ENCODE assay signal across 11 cellular contexts in genomic region chr6:41571066-41571780, GRCh38. TPM values are rescaled to one million over a fixed set of nuclear protein-coding genes. Genes with fewer than 3 reads are reported as not detected.
DNase-seq lines count a peak whose midpoint lies in the region; ATAC-seq, FAIRE-seq and TF ChIP-seq lines count a peak whose summit lies in the region.
"Had no signal": no experiment of that assay in that cellular context is flagged by ENCODE, and none has a peak within 500 bp of the region (broad histone marks: within the 10 kb centered on the region; RNA-seq: fewer than 3 reads in every experiment).

No MANE protein-coding gene starts in this region.

- DNase-seq in ELF-1 (ENCODE audit: low read depth, low spot score) = peak; percentile 43
- no peak for DNase-seq in HEK293T (ENCODE audit: extremely low spot score)
- no peak for DNase-seq in H1 (ENCODE audit: low read depth in 1 of 2, low spot score in 2 of 2)
- no peak for DNase-seq in AG08396 (ENCODE audit: low spot score)
- DNase-seq in 8988T = no peak
- DNase-seq: activated CD4-positive, alpha-beta T cell treated with anti-CD3 and anti-CD28 coated beads, Interleukin-2, amount 10 ng/mL, durations not matched to agents 7 days and 5 days; NCI-H345; psoas muscle had no signal

- no peak overlapping the region; a peak in 1 of 7 replicates for H3K9ac ChIP-seq in H1 (replicated peaks in 1 of 4; ENCODE audit: extremely low read depth in 1 of 4, low read depth in 3 of 4, low read length in 3 of 4)
- H3K9ac ChIP-seq in skeletal muscle satellite cell (ENCODE audit: low read depth, low read length) = no peak overlapping the region

- TF ChIP-seq RAD21 in H1 (IDR thresholded peaks at IDR 0.05 in 1 of 2, conservative IDR thresholded peaks at IDR 0.05 in 1 of 2; ENCODE audit: low read depth in 2 of 2, low read length in 2 of 2) = no peak

- H2BK12ac ChIP-seq in H1 (ENCODE audit: low read depth, low read length) = peak overlapping the region; percentile 68; the same call in 1 of the 2 replicates

- no peak for TF ChIP-seq CTCF in H1 (IDR thresholded peaks at IDR 0.05; ENCODE audit: control extremely low read depth in 1 of 3, insufficient read depth in 1 of 3, low read depth in 1 of 3, low read length in 3 of 3)

- H3K27ac ChIP-seq in H1 (ENCODE audit: low read depth, low read length) = no peak overlapping the region
- H3K27ac ChIP-seq: psoas muscle, suprapubic skin had no signal

- POLR2A ChIA-PET in HEK293T (lab: Yijun Ruan, JAX) (no interaction called here), H1 (lab: Charles Lee; ENCODE audit: partially characterized antibody) (interaction anchor here (0.8 to 1.5 kb wide), 4 partner anchors 9 to 83 kb away, joined by 3 to 4 read pairs (median 3); no protein-coding TSS in a partner anchor)

- H2AFZ ChIP-seq in H1 (ENCODE audit: low read length) = no peak overlapping the region

- no peaks in the 10 kb centered on the region for H3K9me3 ChIP-seq in H1 (ENCODE audit: insufficient read depth in 2 of 2, low read depth in 1 of 2, low read length in 1 of 2)
- no peaks in the 10 kb centered on the region for H3K9me3 ChIP-seq in skeletal muscle satellite cell (replicated peaks; ENCODE audit: low read length)
- H3K9me3 ChIP-seq: psoas muscle, suprapubic skin had no signal

- no peak overlapping the region for H3K23ac ChIP-seq in H1 (ENCODE audit: insufficient read length)

- no peak for TF ChIP-seq EP300 in H1 (IDR thresholded peaks at IDR 0.05; ENCODE audit: borderline replicate concordance in 1 of 2, low read depth in 2 of 2, low read length in 2 of 2)

- no peaks in the 10 kb centered on the region for H3K27me3 ChIP-seq in H1 (replicated peaks in 1 of 4; ENCODE audit: control insufficient read depth in 3 of 4, extremely low read depth in 1 of 4, insufficient read depth in 3 of 4, low read length in 3 of 4)
- H3K27me3 ChIP-seq in skeletal muscle satellite cell (ENCODE audit: control insufficient read depth, insufficient read depth, low read length) = no peaks in the 10 kb centered on the region
- H3K27me3 ChIP-seq: suprapubic skin had no signal

- H3K79me2 ChIP-seq in H1 (ENCODE audit: control insufficient read depth in 1 of 2, insufficient read depth in 2 of 2, low read length in 2 of 2) = no peaks in the 10 kb centered on the region; a peak in 1 of 4 replicates

- whole genome bisulfite sequencing in H1 (ENCODE audit: extremely low coverage in 1 of 2, insufficient coverage in 1 of 2, insufficient read length in 1 of 2, insufficient replicate concordance in 2 of 2, low coverage in 1 of 2, low lambda C conversion rate in 2 of 2, missing lambda C conversion rate in 1 of 2), 2 experiments = 83% methylated on average over 15 of the region's 15 CpGs; no CpG with 5 or more reads in 1 of the 2 experiments

- peak overlapping the region; percentile 8; the same call in 1 of the 2 replicates for H2BK20ac ChIP-seq in H1 (ENCODE audit: low read length)

- H4K5ac ChIP-seq in H1 (ENCODE audit: insufficient read length, low read depth, low read length) = no peak overlapping the region

- H3K18ac ChIP-seq in H1 (ENCODE audit: extremely low read depth, low read length) = peak overlapping the region; percentile 64

- H3K4me1 ChIP-seq in H1 (replicated peaks in 1 of 4; ENCODE audit: control insufficient read depth in 3 of 4, insufficient read depth in 4 of 4, low read length in 3 of 4) (peaks cover 22 to 44% (median 32%) of the 10 kb centered on the region in 4 experiments), skeletal muscle satellite cell (ENCODE audit: control insufficient read depth, insufficient read depth, low read length) (peaks cover 19% of the 10 kb centered on the region)

- H3K56ac ChIP-seq in H1 (replicated peaks; ENCODE audit: insufficient read length, low read depth, low read length) = no peak overlapping the region

- H2BK5ac ChIP-seq in H1 (ENCODE audit: low read depth, low read length) = peak overlapping the region; percentile 5; the same call in 1 of the 2 replicates

- H3K36me3 ChIP-seq in H1 (ENCODE audit: control insufficient read depth in 2 of 4, insufficient read depth in 4 of 4, low read length in 3 of 4) (peaks cover 0 to 1% (median 0%) of the 10 kb centered on the region in 4 experiments; a peak in 2 of 8 replicates), skeletal muscle satellite cell (ENCODE audit: insufficient read depth, low read length) (peaks cover 10% of the 10 kb centered on the region)

- H4K8ac ChIP-seq in H1 (ENCODE audit: extremely low read depth, insufficient read depth, low read length) = no peak overlapping the region

- peak overlapping the region; percentile 11 for H3K4ac ChIP-seq in H1 (replicated peaks; ENCODE audit: insufficient read length, low read depth, low read length)

- peak overlapping the region; percentile 3 for H2BK120ac ChIP-seq in H1 (replicated peaks; ENCODE audit: low read depth, low read length)

- TF ChIP-seq POLR2A in H1 (IDR thresholded peaks at IDR 0.05; ENCODE audit: control extremely low read depth in 1 of 2, low read depth in 2 of 2, low read length in 2 of 2) = no peak

- no peak overlapping the region; the same call in 1 of the 2 replicates for H2AK5ac ChIP-seq in H1 (ENCODE audit: low read depth, low read length)

- peak overlapping the region; percentile 25 for H4K91ac ChIP-seq in H1 (replicated peaks; ENCODE audit: insufficient read length, low read length)

- no peak overlapping the region for H3K4me3 ChIP-seq in H1 (ENCODE audit: extremely low read depth in 1 of 4, insufficient read depth in 2 of 4, low read depth in 3 of 4, low read length in 4 of 4)
- no peak overlapping the region for H3K4me3 ChIP-seq in skeletal muscle satellite cell (ENCODE audit: low read length)
- H3K4me3 ChIP-seq: psoas muscle, suprapubic skin had no signal

- H3K4me2 ChIP-seq in H1 (ENCODE audit: insufficient read depth in 1 of 2, low read depth in 2 of 2, low read length in 2 of 2) (peak overlapping the region; percentile 18 to 49; a peak in 2 of 4 replicates), skeletal muscle satellite cell (ENCODE audit: low read length) (peak overlapping the region; percentile 58)

- CTCF ChIA-PET in HEK293T (lab: Yijun Ruan, JAX) (no interaction called here), H1 (lab: Charles Lee; ENCODE audit: partially characterized antibody) (interaction anchor here (0.8 to 2.0 kb wide), 7 partner anchors 14 to 203 kb away, joined by 3 to 5 read pairs (median 3); no protein-coding TSS in a partner anchor)

- FAIRE-seq in H1 (lab: Jason Lieb, UNC) = no peak

- peak overlapping the region; percentile 1 for H3K14ac ChIP-seq in H1 (ENCODE audit: insufficient read length)

- no peak overlapping the region for H2BK15ac ChIP-seq in H1 (ENCODE audit: low read length)

- peaks cover 3% of the 10 kb centered on the region; the same call in 1 of the 2 replicates for H3K23me2 ChIP-seq in H1 (ENCODE audit: low read depth, low read length)

- no peak for ATAC-seq in HG03025 (IDR thresholded peaks at IDR 0.05; ENCODE audit: low FRiP score, unreplicated experiment)
- ATAC-seq: psoas muscle had no signal

- H4K20me1 ChIP-seq in H1 (replicated peaks in 1 of 2; ENCODE audit: control insufficient read depth in 1 of 2, insufficient read depth in 2 of 2, low read length in 2 of 2) = no peaks in the 10 kb centered on the region

- no peaks in the 10 kb centered on the region for H3K79me1 ChIP-seq in H1 (ENCODE audit: low read depth, low read length)

TF ChIP-seq in HEK293T, 16 proteins besides CTCF, POLR2A, EP300 and RAD21:
- no peak for TF ChIP-seq SP1 (IDR thresholded peaks at IDR 0.05)
- TF ChIP-seq PKNOX1 (IDR thresholded peaks at IDR 0.05) = peak; percentile 39; the same call in 1 of the 2 replicates

TF ChIP-seq in H1, 55 proteins besides CTCF, POLR2A, EP300 and RAD21 (continues in another document):
- TF ChIP-seq KDM1A (IDR thresholded peaks at IDR 0.05; ENCODE audit: borderline replicate concordance, low read length) = no peak
- no peak for TF ChIP-seq MAFK (IDR thresholded peaks at IDR 0.05; ENCODE audit: low read depth, low read length)
- TF ChIP-seq SP2 (IDR thresholded peaks at IDR 0.05; ENCODE audit: low read length) = no peak
- no peak for TF ChIP-seq ATF2 (IDR thresholded peaks at IDR 0.05; ENCODE audit: low read length)
- TF ChIP-seq SP4 (IDR thresholded peaks at IDR 0.05; ENCODE audit: low read length) = no peak
- no peak for TF ChIP-seq BCL11A (IDR thresholded peaks at IDR 0.05; ENCODE audit: low read depth in 2 of 2, low read length in 2 of 2)
- no peak for TF ChIP-seq NANOG (IDR thresholded peaks at IDR 0.05; ENCODE audit: insufficient read depth, low read depth, low read length, poor library complexity, severe bottlenecking)
- TF ChIP-seq KDM4A (IDR thresholded peaks at IDR 0.05; ENCODE audit: low read depth, low read length, severe bottlenecking) = no peak
- TF ChIP-seq JUN (IDR thresholded peaks at IDR 0.05; ENCODE audit: low read depth, low read length) = no peak
- TF ChIP-seq KDM5A (IDR thresholded peaks at IDR 0.05; ENCODE audit: low read length) = no peak
- no peak for TF ChIP-seq CHD2 (IDR thresholded peaks at IDR 0.05; ENCODE audit: low read length)
- no peak for TF ChIP-seq EGR1 (IDR thresholded peaks at IDR 0.05; ENCODE audit: borderline replicate concordance, low read depth, low read length)
- no peak for TF ChIP-seq RNF2 (IDR thresholded peaks at IDR 0.05; ENCODE audit: borderline replicate concordance, low read depth, low read length, missing control alignments, poor library complexity, severe bottlenecking)

RNA-seq across cellular contexts. Expression of gene FOXP4, which starts 25.0 kb away (rescaled TPM):
- 13.3 and 14.7 TPM in 2 replicates for total RNA-seq in H1 (2021; fragmentation: NEBNext Ultra II Directional; extraction: Animal tissue kit (Norgen Biotek cat#: 25700))
- 4.8 and 6.7 TPM in 2 replicates for polyA plus RNA-seq in H1 (2011; rRNA removed)
- polyA plus RNA-seq in H1 (2011; cell fraction: cytosol; rRNA removed) = 2.2 TPM
- 8.8 TPM for polyA plus RNA-seq in H1 (2011; cell fraction: nucleus; rRNA removed)
- polyA plus RNA-seq in H1 (2012, experiment 1 of 2) = 9.6 to 20.8 TPM (median 19.1 TPM) in 4 replicates
- polyA plus RNA-seq in H1 (2012, experiment 2 of 2) = 13.4 TPM
- 5.1 TPM for polyA plus RNA-seq in H1 (2013, experiment 1 of 2)
- 5.1 TPM for polyA plus RNA-seq in H1 (2013, experiment 2 of 2)
- 2.0 and 2.4 TPM in 2 replicates for polyA minus RNA-seq in H1 (2011; rRNA and poly(A)+ RNA removed)
- polyA minus RNA-seq in H1 (2011; cell fraction: cytosol; rRNA and poly(A)+ RNA removed) = 9.3 TPM
- 5.1 TPM for polyA minus RNA-seq in H1 (2011; cell fraction: nucleus; rRNA and poly(A)+ RNA removed)
- total RNA-seq in skeletal muscle satellite cell (2012; rRNA removed) = 3.5 TPM in 2 replicates
